In the genomic region with DNA sequence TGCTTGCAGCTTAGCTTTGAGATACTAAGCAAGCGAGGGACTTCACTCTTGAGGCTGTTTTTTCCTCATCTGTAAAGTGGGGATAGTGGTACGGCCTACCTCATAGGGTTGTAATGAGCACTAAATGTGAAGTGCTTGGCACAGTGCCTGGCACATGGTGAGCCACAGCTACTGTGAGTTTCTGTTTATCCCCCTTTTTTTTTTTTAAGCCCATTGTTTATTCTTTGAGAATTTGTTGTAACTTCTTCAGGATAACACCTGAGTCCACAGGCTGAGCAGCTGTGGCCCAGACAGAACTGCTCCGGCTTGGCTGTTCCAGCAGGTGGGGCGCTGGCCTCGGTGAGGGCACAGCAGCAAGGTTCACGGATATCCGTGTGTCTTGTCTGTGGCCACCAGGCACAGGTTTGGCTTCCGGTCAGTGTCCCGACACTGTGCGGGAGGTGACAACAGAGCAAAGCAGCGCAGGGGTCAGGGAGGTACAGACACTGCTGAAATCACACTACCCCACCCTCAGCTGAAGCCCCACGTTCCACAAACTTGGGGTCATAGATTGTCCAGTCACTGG, we compare ENCODE assay signal across 14 cellular contexts. TPM values are rescaled to one million over a fixed set of nuclear protein-coding genes. Genes with fewer than 3 reads are reported as not detected.
DNase-seq lines count a peak whose midpoint lies in the region; ATAC-seq and TF ChIP-seq lines count a peak whose summit lies in the region.
"Had no signal": no experiment of that assay in that cellular context is flagged by ENCODE, and none has a peak within 500 bp of the region (broad histone marks: within the 10 kb centered on the region; RNA-seq: fewer than 3 reads in every experiment).

No MANE protein-coding gene starts in this region.

- dilution Hi-C loops in mammary epithelial cell (cut with HindIII; ENCODE audit: low sequenced_read_pairs) = no loop called here

- H3K4me3 Mint-ChIP-seq in CD4-positive, CD25-positive, alpha-beta regulatory T cell = peak overlapping the region in 3 of 4 donors; percentile 48 to 77 (median 51)
- H3K4me3 Mint-ChIP-seq in HFFc6 (no peak overlapping the region), Calu3 (ENCODE audit: low read depth, unreplicated experiment) (no peak overlapping the region)

- no peak overlapping the region for H3K4me3 ChIP-seq in CD4-positive, CD25-positive, alpha-beta regulatory T cell (ENCODE audit: low read depth, low read length)
- H3K4me3 ChIP-seq in mammary epithelial cell (replicated peaks in 1 of 3; ENCODE audit: insufficient read depth in 1 of 3, low read depth in 2 of 3, low read length in 3 of 3) = no peak overlapping the region
- no peak overlapping the region for H3K4me3 ChIP-seq in neutrophil (ENCODE audit: low read depth in 1 of 2, low read length in 1 of 2)
- H3K4me3 ChIP-seq in MM.1S (ENCODE audit: low read length) = no peak overlapping the region

- CTCF ChIA-PET in mammary epithelial cell (lab: Charles Lee; ENCODE audit: low non-redundant PET) (no interaction called here), Calu3 (lab: Charles Lee) (no interaction called here)

- H3K27me3 Mint-ChIP-seq in CD4-positive, CD25-positive, alpha-beta regulatory T cell = peaks cover 5% of the 10 kb centered on the region
- H3K27me3 Mint-ChIP-seq in HFFc6 (ENCODE audit: insufficient read depth) (no peaks in the 10 kb centered on the region; the same call in 1 of the 2 replicates), Calu3 (ENCODE audit: unreplicated experiment) (no peaks in the 10 kb centered on the region)

- H3K36me3 Mint-ChIP-seq in CD4-positive, CD25-positive, alpha-beta regulatory T cell = peaks cover 45% of the 10 kb centered on the region
- peaks cover 47% of the 10 kb centered on the region for H3K36me3 Mint-ChIP-seq in HFFc6 (ENCODE audit: low read depth)
- H3K36me3 Mint-ChIP-seq in Calu3 (ENCODE audit: insufficient read depth, unreplicated experiment) = peaks cover 54% of the 10 kb centered on the region

- H2AFZ ChIP-seq in mammary epithelial cell (ENCODE audit: low read depth, low read length) (no peak overlapping the region), MM.1S (ENCODE audit: low read length) (no peak overlapping the region)

- H3K9me3 Mint-ChIP-seq in CD4-positive, CD25-positive, alpha-beta regulatory T cell = peaks cover 0 to 2% (median 0%) of the 10 kb centered on the region in 7 donors
- H3K9me3 Mint-ChIP-seq in HFFc6 = no peaks in the 10 kb centered on the region
- no peaks in the 10 kb centered on the region for H3K9me3 Mint-ChIP-seq in Calu3 (ENCODE audit: low read depth, unreplicated experiment)

- H3K9me3 ChIP-seq in CD4-positive, CD25-positive, alpha-beta regulatory T cell (ENCODE audit: control insufficient read depth in 2 of 2, low read length in 2 of 2) = no peaks in the 10 kb centered on the region
- no peaks in the 10 kb centered on the region for H3K9me3 ChIP-seq in mammary epithelial cell (replicated peaks; ENCODE audit: insufficient read depth, low read length)
- no peaks in the 10 kb centered on the region for H3K9me3 ChIP-seq in neutrophil
- no peaks in the 10 kb centered on the region for H3K9me3 ChIP-seq in MM.1S (replicated peaks; ENCODE audit: insufficient read depth, low read length)

- H3K27ac ChIP-seq in CD4-positive, CD25-positive, alpha-beta regulatory T cell (ENCODE audit: insufficient read depth, low read length, poor library complexity, severe bottlenecking) = peak overlapping the region; percentile 87
- H3K27ac ChIP-seq in mammary epithelial cell (ENCODE audit: insufficient read depth, low read depth, low read length) = no peak overlapping the region
- peak overlapping the region; percentile 76 for H3K27ac ChIP-seq in neutrophil
- no peak overlapping the region for H3K27ac ChIP-seq in MM.1S (ENCODE audit: low read length)

- no peak overlapping the region for H3K9ac ChIP-seq in mammary epithelial cell (ENCODE audit: insufficient read depth, low read length)
- H3K9ac ChIP-seq in MM.1S (ENCODE audit: low read length) = no peak overlapping the region

- DNase-seq in CD4-positive, CD25-positive, alpha-beta regulatory T cell = no peak
- no peak for DNase-seq in HFFc6
- DNase-seq in mammary epithelial cell = no peak
- DNase-seq in Calu3 = no peak
- no peak for DNase-seq in NCI-H1105 (lab: John Stamatoyannopoulos, UW)
- no peak for DNase-seq in MM.1S
- DNase-seq: activated CD8-positive, alpha-beta memory T cell treated with anti-CD3 and anti-CD28 coated beads for 24 hours; foreskin melanocyte; Kasumi-1; PC-3; stimulated activated CD4-positive, alpha-beta T cell treated with anti-CD3 and anti-CD28 coated beads, Interleukin-2, amount 100 ng/mL, for 48 hours; stimulated activated naive CD4-positive, alpha-beta T cell treated with Interleukin-2 at 50 U/mL for 16 hours had no signal

- peak overlapping the region; percentile 97 to 100 (median 99) for H3K27ac Mint-ChIP-seq in CD4-positive, CD25-positive, alpha-beta regulatory T cell
- peak overlapping the region; percentile 18; the same call in 1 of the 2 replicates for H3K27ac Mint-ChIP-seq in HFFc6
- no peak overlapping the region for H3K27ac Mint-ChIP-seq in Calu3 (ENCODE audit: unreplicated experiment)

- no peaks in the 10 kb centered on the region for H3K9me2 ChIP-seq in MM.1S (replicated peaks; ENCODE audit: insufficient read depth, low read length)

- no peaks in the 10 kb centered on the region for H3K27me3 ChIP-seq in CD4-positive, CD25-positive, alpha-beta regulatory T cell (ENCODE audit: control insufficient read depth, insufficient read depth, low read length)
- H3K27me3 ChIP-seq in mammary epithelial cell (ENCODE audit: insufficient read depth, low read length) = no peaks in the 10 kb centered on the region
- no peaks in the 10 kb centered on the region for H3K27me3 ChIP-seq in neutrophil
- H3K27me3 ChIP-seq in MM.1S (replicated peaks; ENCODE audit: insufficient read depth, low read length) = no peaks in the 10 kb centered on the region

- H3K36me3 ChIP-seq in CD4-positive, CD25-positive, alpha-beta regulatory T cell (ENCODE audit: control insufficient read depth, insufficient read depth, low read length) = peaks cover 27% of the 10 kb centered on the region
- peaks cover 56% of the 10 kb centered on the region for H3K36me3 ChIP-seq in mammary epithelial cell (ENCODE audit: insufficient read depth, low read length)
- H3K36me3 ChIP-seq in neutrophil = no peaks in the 10 kb centered on the region
- H3K36me3 ChIP-seq in MM.1S (replicated peaks; ENCODE audit: insufficient read depth, low read length) = peaks cover 35% of the 10 kb centered on the region

- 98% methylated on average over 7 of the region's 12 CpGs for WGBS in mammary epithelial cell (ENCODE audit: low coverage, missing lambda C conversion rate)

- peaks cover 54% of the 10 kb centered on the region for H3F3A ChIP-seq in MM.1S (ENCODE audit: insufficient read depth, low read length)

- in situ Hi-C loops in mammary epithelial cell (cut with MboI; ENCODE audit: low sequenced_read_pairs in 2 of 2) = no loop called here

- no peak for ATAC-seq in CD4-positive, CD25-positive, alpha-beta regulatory T cell (ENCODE audit: low read depth in 2 of 2)
- ATAC-seq in HG03108 (IDR thresholded peaks at IDR 0.05; ENCODE audit: unreplicated experiment) = no peak
- ATAC-seq: PC-3 had no signal

- peaks cover 79% of the 10 kb centered on the region for H3K79me2 ChIP-seq in mammary epithelial cell (ENCODE audit: insufficient read depth, low read length)
- H3K79me2 ChIP-seq in MM.1S (ENCODE audit: low read length) = peaks cover 76% of the 10 kb centered on the region

- H4K20me1 ChIP-seq in mammary epithelial cell (ENCODE audit: insufficient read depth, low read length) = peaks cover 3% of the 10 kb centered on the region
- H4K20me1 ChIP-seq in MM.1S (ENCODE audit: insufficient read depth, low read length) = peaks cover 12% of the 10 kb centered on the region; the same call in 1 of the 2 replicates

- TF ChIP-seq CTCF in HFFc6 (IDR thresholded peaks at IDR 0.05) = no peak
- no peak for TF ChIP-seq CTCF in mammary epithelial cell (conservative IDR thresholded peaks at IDR 0.05 in 1 of 2, IDR thresholded peaks at IDR 0.05 in 1 of 2; ENCODE audit: extremely low read depth in 1 of 2, insufficient read depth in 1 of 2, low read depth in 1 of 2, low read length in 2 of 2)
- no peak for TF ChIP-seq CTCF in neutrophil (IDR thresholded peaks at IDR 0.05)
- TF ChIP-seq CTCF in Calu3 (IDR thresholded peaks at IDR 0.05; ENCODE audit: unreplicated experiment) = no peak
- no peak for TF ChIP-seq CTCF in MM.1S (IDR thresholded peaks at IDR 0.05; ENCODE audit: low read length)

- H3K4me1 Mint-ChIP-seq in CD4-positive, CD25-positive, alpha-beta regulatory T cell = peaks cover 28 to 97% (median 56%) of the 10 kb centered on the region in 4 donors
- H3K4me1 Mint-ChIP-seq in HFFc6 (ENCODE audit: low read depth) = peaks cover 47% of the 10 kb centered on the region
- H3K4me1 Mint-ChIP-seq in Calu3 (ENCODE audit: low read depth, unreplicated experiment) = peaks cover 42% of the 10 kb centered on the region

- BruUV-seq in mammary epithelial cell (replicated peaks; lab: Mats Ljungman, UMichigan) (TSS peak; percentile 10), Calu3 (replicated peaks; lab: Mats Ljungman, UMichigan) (no TSS peak)

- peaks cover 91% of the 10 kb centered on the region for H3K4me1 ChIP-seq in CD4-positive, CD25-positive, alpha-beta regulatory T cell (ENCODE audit: control insufficient read depth, insufficient read depth, low read length, poor library complexity, severe bottlenecking)
- peaks cover 36% of the 10 kb centered on the region for H3K4me1 ChIP-seq in mammary epithelial cell (ENCODE audit: insufficient read depth, low read length)
- peaks cover 27 to 35% of the 10 kb centered on the region in 2 experiments for H3K4me1 ChIP-seq in neutrophil (ENCODE audit: control insufficient read depth in 1 of 2, insufficient read depth in 1 of 2, low read depth in 1 of 2, low read length in 1 of 2)
- H3K4me1 ChIP-seq in MM.1S (ENCODE audit: low read length) = peaks cover 75% of the 10 kb centered on the region

- H3K4me2 ChIP-seq in mammary epithelial cell (ENCODE audit: insufficient read depth, low read depth, low read length) (no peak overlapping the region), MM.1S (ENCODE audit: low read depth, low read length) (no peak overlapping the region)

- intact Hi-C loops in mammary epithelial cell (cut with micrococcal nuclease) = no loop called here
- intact Hi-C loops in Calu3 (cut with micrococcal nuclease; ENCODE audit: unreplicated experiment) = no loop called here

RNA-seq across cellular contexts. Expression of gene ISG20, which starts 7.3 kb away (rescaled TPM):
- total RNA-seq in CD4-positive, CD25-positive, alpha-beta regulatory T cell = 257 TPM
- polyA plus RNA-seq in CD4-positive, CD25-positive, alpha-beta regulatory T cell = 100 to 1,000 TPM; 724 to 832 (median 792) TPM
- 1 to 10 TPM in 1 of 6 experiments, under 1 TPM in 5; 0.47 to 1.5 (median 0.76) TPM for total RNA-seq in HFFc6 (2021; fragmentation: NEBNext Ultra II Directional; extraction: Animal tissue kit (Norgen Biotek cat#: 25700))
- 1 to 10 TPM; 1.0 to 2.9 TPM for total RNA-seq in mammary epithelial cell
- polyA plus RNA-seq in mammary epithelial cell = 7.9 TPM
- 16.8 TPM for polyA minus RNA-seq in mammary epithelial cell
- 75.6 and 155 TPM in 2 replicates for total RNA-seq in Calu3 (2022)

RNA-seq across cellular contexts. Expression of gene AEN, which starts 10.4 kb away (rescaled TPM):
- 52.4 TPM for total RNA-seq in CD4-positive, CD25-positive, alpha-beta regulatory T cell
- polyA plus RNA-seq in CD4-positive, CD25-positive, alpha-beta regulatory T cell = 10 to 100 TPM; 28.7 to 37.7 (median 35.4) TPM
- total RNA-seq in HFFc6 (2021; fragmentation: NEBNext Ultra II Directional; extraction: Animal tissue kit (Norgen Biotek cat#: 25700)) = 10 to 100 TPM; 65.4 to 73.4 (median 67.8) TPM
- total RNA-seq in mammary epithelial cell (10 to 100 TPM; 31.8 to 42.7 TPM), Calu3 (2022) (34.9 and 43.4 TPM in 2 replicates)
- polyA plus RNA-seq in mammary epithelial cell = 29.2 TPM
- polyA minus RNA-seq in mammary epithelial cell = 80.7 TPM

Comparison
In these comparisons a context has a peak if more than half of its experiments do, and no peak if none do; other contexts are left out.
1. H3K27ac ChIP-seq: peak in CD4-positive, CD25-positive, alpha-beta regulatory T cell (single experiment) and neutrophil (single experiment); none in mammary epithelial cell (single experiment) and MM.1S (single experiment).
2. H3K4me3 Mint-ChIP-seq: peak in CD4-positive, CD25-positive, alpha-beta regulatory T cell (3 of 4); none in HFFc6 (single experiment) and Calu3 (single experiment).
3. RNA of gene ISG20, which starts 7.3 kb away (total RNA-seq): 257 TPM in CD4-positive, CD25-positive, alpha-beta regulatory T cell (single experiment) and 75.6 to 155 TPM in Calu3; 1.0 to 2.9 TPM in mammary epithelial cell and 0.47 to 1.5 TPM in HFFc6; every median in the first group is over 10 times any median in the second.